11 cellular contexts compared by ENCODE assay signal in the genomic region with DNA sequence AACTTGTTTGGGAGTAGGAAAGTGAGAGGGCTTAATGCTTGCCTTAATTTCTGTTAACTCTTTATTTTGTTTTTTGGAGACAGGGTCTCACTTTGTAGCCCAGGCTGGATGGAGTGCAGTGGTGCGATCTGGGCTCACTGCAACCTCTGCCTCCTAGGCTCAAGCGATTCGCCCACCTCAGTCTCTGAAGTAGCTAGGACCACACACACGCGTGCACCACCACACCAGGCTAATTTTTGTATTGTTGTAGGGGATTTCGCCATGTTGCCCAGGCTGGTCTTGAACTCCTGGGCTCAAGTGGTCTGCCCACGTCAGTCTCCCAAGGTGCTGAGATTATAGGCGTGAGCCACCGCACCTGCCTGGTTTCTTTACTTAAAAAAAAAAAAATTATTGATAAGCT. TPM values are rescaled to one million over a fixed set of nuclear protein-coding genes. Genes with fewer than 3 reads are reported as not detected.
DNase-seq lines count a peak whose midpoint lies in the region; ATAC-seq, FAIRE-seq and TF ChIP-seq lines count a peak whose summit lies in the region.
"Had no signal": no experiment of that assay in that cellular context is flagged by ENCODE, and none has a peak within 500 bp of the region (broad histone marks: within the 10 kb centered on the region; RNA-seq: fewer than 3 reads in every experiment).

No MANE protein-coding gene starts in this region.

- no peaks in the 10 kb centered on the region for H3K9me3 ChIP-seq in keratinocyte (ENCODE audit: control insufficient read depth, low read depth, low read length)
- no peaks in the 10 kb centered on the region for H3K9me3 ChIP-seq in upper lobe of right lung

- dilution Hi-C loops in keratinocyte (cut with MboI; ENCODE audit: extremely low pct_ligation_motif_present, low sequenced_read_pairs): no loop called here

- FAIRE-seq in keratinocyte (lab: Jason Lieb, UNC): no peak

- peaks cover 18% of the 10 kb centered on the region for H3K27me3 Mint-ChIP-seq in activated T-helper 1 cell treated with anti-CD3 and anti-CD28 coated beads, Interleukin-12 subunit alpha, Interleukin-12 subunit beta, Interleukin-2, Interleukin-4 antibody, amounts not matched to agents 30 ng/mL and 10 ng/mL and 1 ng/mL, durations not matched to agents 14 hours and 24 hours and 36 hours (ENCODE audit: insufficient read depth)

- H3K4me1 Mint-ChIP-seq in activated T-helper 1 cell treated with anti-CD3 and anti-CD28 coated beads, Interleukin-12 subunit alpha, Interleukin-12 subunit beta, Interleukin-2, Interleukin-4 antibody, amounts not matched to agents 30 ng/mL and 10 ng/mL and 1 ng/mL, durations not matched to agents 14 hours and 24 hours and 36 hours (ENCODE audit: low read depth): peaks cover 63% of the 10 kb centered on the region

- H4K20me1 ChIP-seq in keratinocyte (ENCODE audit: control insufficient read depth, extremely low read depth, insufficient read depth, low read length): peaks cover 16% of the 10 kb centered on the region

- H3K9ac ChIP-seq in keratinocyte (ENCODE audit: control insufficient read depth, extremely low read depth, insufficient read depth, low read length): peak overlapping the region; percentile 94

- H3K4me3 ChIP-seq in keratinocyte (ENCODE audit: control insufficient read depth in 2 of 3, extremely low read depth in 1 of 3, insufficient read depth in 2 of 3, low read depth in 1 of 3, low read length in 3 of 3) (peak overlapping the region in 2 of 3 experiments; percentile 77 to 85), upper lobe of right lung (peak overlapping the region; percentile 87)

- TF ChIP-seq CTCF in keratinocyte (optimal IDR thresholded peaks at IDR 0.05 in 1 of 3, IDR thresholded peaks at IDR 0.05 in 1 of 3, conservative IDR thresholded peaks at IDR 0.05 in 1 of 3; ENCODE audit: extremely low read depth in 1 of 3, insufficient read depth in 2 of 3, low read length in 3 of 3) (no peak), upper lobe of right lung (IDR thresholded peaks at IDR 0.05) (no peak)

- no peaks in the 10 kb centered on the region for H3K9me1 ChIP-seq in keratinocyte (ENCODE audit: control insufficient read depth, extremely low read depth, insufficient read depth, low read length)

- DNase-seq in left cardiac atrium (peak; percentile 3), left ventricle myocardium superior (no peak), keratinocyte (ENCODE audit: low read depth, low spot score) (no peak), upper lobe of right lung (peak; percentile 22), mesenteric fat pad (ENCODE audit: low spot score) (no peak), amniotic stem cell (lab: John Stamatoyannopoulos, UW) (no peak)
- no peak for DNase-seq in activated T-helper 1 cell treated with anti-CD3 and anti-CD28 coated beads, Interleukin-12 subunit alpha, Interleukin-12 subunit beta, Interleukin-2, Interleukin-4 antibody, amounts not matched to agents 30 ng/mL and 10 ng/mL and 1 ng/mL, durations not matched to agents 14 hours and 24 hours and 36 hours (ENCODE audit: low spot score)
- DNase-seq: activated CD4-positive, alpha-beta T cell treated with anti-CD3 and anti-CD28 coated beads for 48 hours; DMS53; NCI-H510A treated with DMSO at 0.1 percent for 48 hours had no signal

- H3K36me3 Mint-ChIP-seq in activated T-helper 1 cell treated with anti-CD3 and anti-CD28 coated beads, Interleukin-12 subunit alpha, Interleukin-12 subunit beta, Interleukin-2, Interleukin-4 antibody, amounts not matched to agents 30 ng/mL and 10 ng/mL and 1 ng/mL, durations not matched to agents 14 hours and 24 hours and 36 hours (ENCODE audit: low read depth): peaks cover 19% of the 10 kb centered on the region

- intact Hi-C loops in left cardiac atrium (cut with DNase I): loop anchor here in 1 of 2 donors (5.0 kb wide), 1 partner anchor 70 kb away; no protein-coding TSS in a partner anchor
- intact Hi-C loops in left ventricle myocardium superior (cut with micrococcal nuclease): no loop called here
- intact Hi-C loops in activated T-helper 1 cell treated with anti-CD3 and anti-CD28 coated beads, Interleukin-12 subunit alpha, Interleukin-12 subunit beta, Interleukin-2, Interleukin-4 antibody, amounts not matched to agents 30 ng/mL and 10 ng/mL and 1 ng/mL, durations not matched to agents 14 hours and 24 hours and 36 hours (cut with micrococcal nuclease): loop anchor here (5.0 to 10.0 kb wide), 4 partner anchors 255 to 1492 kb away; partner anchors contain the start of genes ADAM8, LRRC27 and MTG1
- intact Hi-C loops in upper lobe of right lung (cut with DNase I): no loop called here

- H3K36me3 ChIP-seq in keratinocyte (ENCODE audit: control insufficient read depth in 2 of 2, extremely low read depth in 1 of 2, insufficient read depth in 2 of 2, low read length in 2 of 2): peaks cover 4 to 10% of the 10 kb centered on the region in 2 experiments
- H3K36me3 ChIP-seq in upper lobe of right lung: no peaks in the 10 kb centered on the region

- H3K27me3 ChIP-seq in keratinocyte (ENCODE audit: control insufficient read depth, extremely low read depth, insufficient read depth, low read length): no peaks in the 10 kb centered on the region
- peaks cover 11% of the 10 kb centered on the region for H3K27me3 ChIP-seq in upper lobe of right lung

- H2AFZ ChIP-seq in keratinocyte (ENCODE audit: control insufficient read depth, low read length): no peak overlapping the region

- peak overlapping the region; percentile 98 for H3K4me2 ChIP-seq in keratinocyte (ENCODE audit: control insufficient read depth, extremely low read depth, insufficient read depth, low read depth, low read length)

- ATAC-seq in left cardiac atrium: no peak
- no peak for ATAC-seq in left ventricle myocardium superior
- ATAC-seq in upper lobe of right lung: no peak
- no peak for ATAC-seq in GM21528 (IDR thresholded peaks at IDR 0.05; ENCODE audit: low FRiP score, unreplicated experiment)

- H3K79me2 ChIP-seq in keratinocyte (ENCODE audit: control insufficient read depth, insufficient read depth, low read length): peaks cover 56% of the 10 kb centered on the region

- no peaks in the 10 kb centered on the region for H3K9me3 Mint-ChIP-seq in activated T-helper 1 cell treated with anti-CD3 and anti-CD28 coated beads, Interleukin-12 subunit alpha, Interleukin-12 subunit beta, Interleukin-2, Interleukin-4 antibody, amounts not matched to agents 30 ng/mL and 10 ng/mL and 1 ng/mL, durations not matched to agents 14 hours and 24 hours and 36 hours

- H3K27ac Mint-ChIP-seq in activated T-helper 1 cell treated with anti-CD3 and anti-CD28 coated beads, Interleukin-12 subunit alpha, Interleukin-12 subunit beta, Interleukin-2, Interleukin-4 antibody, amounts not matched to agents 30 ng/mL and 10 ng/mL and 1 ng/mL, durations not matched to agents 14 hours and 24 hours and 36 hours: peak overlapping the region; percentile 83

- peak overlapping the region; percentile 91 for H3K4me3 Mint-ChIP-seq in activated T-helper 1 cell treated with anti-CD3 and anti-CD28 coated beads, Interleukin-12 subunit alpha, Interleukin-12 subunit beta, Interleukin-2, Interleukin-4 antibody, amounts not matched to agents 30 ng/mL and 10 ng/mL and 1 ng/mL, durations not matched to agents 14 hours and 24 hours and 36 hours

- H3K27ac ChIP-seq in keratinocyte (ENCODE audit: control insufficient read depth, insufficient read depth, low read length) (peak overlapping the region; percentile 86), upper lobe of right lung (no peak overlapping the region)

- H3K4me1 ChIP-seq in keratinocyte (ENCODE audit: control insufficient read depth, extremely low read depth, insufficient read depth, low read length) (peaks cover 22% of the 10 kb centered on the region), upper lobe of right lung (peaks cover 38% of the 10 kb centered on the region)

RNA-seq across cellular contexts. Expression of gene PPP2R2D, which starts 1.9 kb away (rescaled TPM):
- total RNA-seq in left cardiac atrium: 10 to 100 TPM; 30.0 to 38.4 TPM
- total RNA-seq in left ventricle myocardium superior: 43.1 TPM
- 37.6 and 38.4 TPM in 2 replicates for total RNA-seq in activated T-helper 1 cell treated with anti-CD3 and anti-CD28 coated beads, Interleukin-12 subunit alpha, Interleukin-12 subunit beta, Interleukin-2, Interleukin-4 antibody, amounts not matched to agents 30 ng/mL and 10 ng/mL and 1 ng/mL, durations not matched to agents 14 hours and 24 hours and 36 hours
- 37.7 to 49.1 TPM (median 42.4 TPM) in 3 replicates for polyA plus RNA-seq in keratinocyte
- 21.4 TPM for polyA plus RNA-seq in keratinocyte (2011; ENCODE audit: low read depth)
- polyA plus RNA-seq in keratinocyte (2011; cell fraction: cytosol; rRNA removed): 42.4 and 43.6 TPM in 2 replicates
- 50.5 and 54.4 TPM in 2 replicates for polyA plus RNA-seq in keratinocyte (2011; cell fraction: nucleus; rRNA removed)
- polyA plus RNA-seq in keratinocyte (2012; ENCODE audit: low replicate concordance): 30.2 and 33.7 TPM in 2 replicates
- 45.4 to 48.3 TPM (median 46.3 TPM) in 3 replicates for polyA minus RNA-seq in keratinocyte
- 26.5 TPM for polyA minus RNA-seq in keratinocyte (2011; cell fraction: cytosol; rRNA and poly(A)+ RNA removed)
- 15.2 and 28.3 TPM in 2 replicates for polyA minus RNA-seq in keratinocyte (2011; cell fraction: nucleus; rRNA and poly(A)+ RNA removed)
- 28.3 TPM for total RNA-seq in upper lobe of right lung
- total RNA-seq in mesenteric fat pad: 27.4 TPM

Comparison
In these comparisons a context has a peak if more than half of its experiments do, and no peak if none do; other contexts are left out.
1. DNase-seq: peak in left cardiac atrium (single experiment) and upper lobe of right lung (single experiment); none in left ventricle myocardium superior (single experiment), activated T-helper 1 cell treated with anti-CD3 and anti-CD28 coated beads, Interleukin-12 subunit alpha, Interleukin-12 subunit beta, Interleukin-2, Interleukin-4 antibody, amounts not matched to agents 30 ng/mL and 10 ng/mL and 1 ng/mL, durations not matched to agents 14 hours and 24 hours and 36 hours (single experiment), keratinocyte (single experiment), mesenteric fat pad (single experiment) and amniotic stem cell (single experiment).